ENCODE assay signal across 20 cellular contexts in genomic region chr12:130101370-130101769, GRCh38.
DNase-seq lines count a peak whose midpoint lies in the region; TF ChIP-seq lines count a peak whose summit lies in the region.
"Had no signal": no experiment of that assay in that cellular context is flagged by ENCODE, and none has a peak within 500 bp of the region (broad histone marks: within the 10 kb centered on the region; RNA-seq: fewer than 3 reads in every experiment).

No MANE protein-coding gene starts in this region.

- H4K20me1 ChIP-seq in hepatocyte (ENCODE audit: insufficient read depth, poor library complexity, severe bottlenecking) = no peaks in the 10 kb centered on the region
- no peaks in the 10 kb centered on the region for H4K20me1 ChIP-seq in osteoblast (ENCODE audit: insufficient read depth, low read length)
- H4K20me1 ChIP-seq: BLaER1 treated with 17β-estradiol and CSF1 and Interleukin-3, amounts not matched to agents 10 nM and 100 nM had no signal

- 46% methylated on average over 7 of the region's 7 CpGs for WGBS in hepatocyte (ENCODE audit: low lambda C conversion rate, missing lambda C conversion rate)

- H3K27ac ChIP-seq in breast epithelium (peak overlapping the region in 1 of 2 donors; percentile 54), HEK293 (ENCODE audit: extremely low read depth, low read depth, low read length) (no peak overlapping the region), hepatocyte (peak overlapping the region; percentile 44), osteoblast (ENCODE audit: low read depth, low read length) (no peak overlapping the region)
- H3K27ac ChIP-seq: 22Rv1; BLaER1 treated with 17β-estradiol and CSF1 and Interleukin-3, amounts not matched to agents 10 nM and 100 nM; C4-2B had no signal

- TF ChIP-seq CTCF in MCF 10A (IDR thresholded peaks at IDR 0.05; ENCODE audit: unreplicated experiment) (no peak), breast epithelium (IDR thresholded peaks at IDR 0.05) (no peak), HEK293 (tag by site-specific recombination; IDR thresholded peaks at IDR 0.05) (no peak), hepatocyte (IDR thresholded peaks at IDR 0.05; ENCODE audit: poor library complexity) (no peak), type B pancreatic cell (conservative IDR thresholded peaks at IDR 0.05) (no peak), osteoblast (IDR thresholded peaks at IDR 0.05; ENCODE audit: extremely low read depth, low read depth, low read length) (no peak)

- no TSS peak for BruUV-seq in MCF 10A (replicated peaks; lab: Mats Ljungman, UMichigan)

- no peak overlapping the region for H3K4me3 ChIP-seq in breast epithelium
- H3K4me3 ChIP-seq in HEK293 (ENCODE audit: low read depth, low read length) = no peak overlapping the region
- H3K4me3 ChIP-seq in hepatocyte = no peak overlapping the region
- no peak overlapping the region for H3K4me3 ChIP-seq in osteoblast (ENCODE audit: insufficient read depth, low read length)
- H3K4me3 ChIP-seq: A549; BLaER1 treated with 17β-estradiol and CSF1 and Interleukin-3, amounts not matched to agents 10 nM and 100 nM had no signal

- peaks cover 9% of the 10 kb centered on the region for H3K4me1 Mint-ChIP-seq in MCF 10A (ENCODE audit: insufficient read depth, unreplicated experiment)
- H3K4me1 Mint-ChIP-seq in type B pancreatic cell (ENCODE audit: unreplicated experiment) = peaks cover 49% of the 10 kb centered on the region
- H3K4me1 Mint-ChIP-seq: B cell had no signal

- no peaks in the 10 kb centered on the region for H3K36me3 ChIP-seq in breast epithelium
- H3K36me3 ChIP-seq in HEK293 (ENCODE audit: control insufficient read depth in 2 of 2, insufficient read depth in 1 of 2, low read length in 2 of 2) = no peaks in the 10 kb centered on the region
- no peaks in the 10 kb centered on the region for H3K36me3 ChIP-seq in hepatocyte (replicated peaks; ENCODE audit: insufficient read depth, low read depth)
- no peaks in the 10 kb centered on the region for H3K36me3 ChIP-seq in osteoblast (ENCODE audit: insufficient read depth, low read length)
- H3K36me3 ChIP-seq: BLaER1 treated with 17β-estradiol and CSF1 and Interleukin-3, amounts not matched to agents 10 nM and 100 nM had no signal

- CTCF ChIA-PET in MCF 10A (lab: Yijun Ruan, JAX) = no interaction called here
- CTCF ChIA-PET in HEK293 (lab: Yijun Ruan, JAX) = no interaction called here

- H3K4me2 ChIP-seq in hepatocyte (peak overlapping the region; percentile 34), osteoblast (ENCODE audit: insufficient read depth, low read length) (no peak overlapping the region)
- H3K4me2 ChIP-seq: A549; BLaER1 treated with 17β-estradiol and CSF1 and Interleukin-3, amounts not matched to agents 10 nM and 100 nM had no signal

- H3K27me3 ChIP-seq in breast epithelium (no peaks in the 10 kb centered on the region), hepatocyte (peaks cover 8% of the 10 kb centered on the region), osteoblast (ENCODE audit: insufficient read depth, low read length) (no peaks in the 10 kb centered on the region)

- H3K4me3 Mint-ChIP-seq in MCF 10A (ENCODE audit: unreplicated experiment) (no peak overlapping the region), type B pancreatic cell (no peak overlapping the region)
- H3K4me3 Mint-ChIP-seq: B cell; CD4-positive, alpha-beta T cell; CD8-positive, alpha-beta T cell had no signal

- TF ChIP-seq POLR2A in breast epithelium (IDR thresholded peaks at IDR 0.05) = no peak

- no peak for DNase-seq in MCF 10A (ENCODE audit: unreplicated experiment)
- no peak for DNase-seq in breast epithelium (ENCODE audit: low spot score in 2 of 2)
- DNase-seq in hepatocyte (ENCODE audit: low spot score) = no peak
- DNase-seq in type B pancreatic cell (ENCODE audit: extremely low spot score, unreplicated experiment) = no peak
- DNase-seq in HuH-7 (ENCODE audit: low spot score) = no peak
- DNase-seq in osteoblast (ENCODE audit: insufficient read length, low spot score, missing footprints) = no peak
- DNase-seq in NCI-H2171 treated with DMSO at 0.1 percent for 48 hours (lab: John Stamatoyannopoulos, UW) = no peak
- DNase-seq: AML-193; Caco-2; Calu3; CD4-positive, alpha-beta T cell; CD8-positive, alpha-beta T cell; DMS79 treated with DMSO at 0.1 percent for 48 hours; GF-D8 had no signal

- H3K27me3 Mint-ChIP-seq in MCF 10A (ENCODE audit: insufficient read depth, unreplicated experiment) (no peaks in the 10 kb centered on the region), type B pancreatic cell (peaks cover 44% of the 10 kb centered on the region)

- H3K36me3 Mint-ChIP-seq in MCF 10A (ENCODE audit: insufficient read depth, unreplicated experiment) (no peaks in the 10 kb centered on the region), type B pancreatic cell (no peaks in the 10 kb centered on the region)
- H3K36me3 Mint-ChIP-seq: CD8-positive, alpha-beta T cell had no signal

- H3K9me3 Mint-ChIP-seq in MCF 10A (ENCODE audit: unreplicated experiment) (no peaks in the 10 kb centered on the region), type B pancreatic cell (no peaks in the 10 kb centered on the region)
- H3K9me3 Mint-ChIP-seq: CD4-positive, alpha-beta T cell; CD8-positive, alpha-beta T cell had no signal

- H3K79me2 ChIP-seq in hepatocyte (no peaks in the 10 kb centered on the region), osteoblast (ENCODE audit: insufficient read depth, low read length) (no peaks in the 10 kb centered on the region)

- POLR2A ChIA-PET in MCF 10A (lab: Yijun Ruan, JAX) = interaction anchor here (1.2 kb wide), 1 partner anchor 36 kb away, joined by 3 read pairs; no protein-coding TSS in a partner anchor
- POLR2A ChIA-PET in HEK293 (lab: Yijun Ruan, JAX) = no interaction called here

- H3K4me1 ChIP-seq in breast epithelium (peaks cover 0 to 10% of the 10 kb centered on the region in 2 donors), HEK293 (ENCODE audit: control insufficient read depth, insufficient read depth, low read length) (no peaks in the 10 kb centered on the region), hepatocyte (ENCODE audit: insufficient read depth) (peaks cover 24% of the 10 kb centered on the region), osteoblast (ENCODE audit: insufficient read depth, low read length) (no peaks in the 10 kb centered on the region)

- H3K27ac Mint-ChIP-seq in MCF 10A (ENCODE audit: low read depth, unreplicated experiment) (peak overlapping the region; percentile 46), type B pancreatic cell (peak overlapping the region; percentile 0)
- H3K27ac Mint-ChIP-seq: B cell; CD4-positive, alpha-beta T cell; CD8-positive, alpha-beta T cell had no signal

- intact Hi-C loops in MCF 10A (cut with micrococcal nuclease) (no loop called here), breast epithelium (cut with DNase I; ENCODE audit: low total_unique reads) (no loop called here)

- no peak overlapping the region for H2AFZ ChIP-seq in hepatocyte
- no peak overlapping the region for H2AFZ ChIP-seq in osteoblast (ENCODE audit: low read length)

- H3K9me2 ChIP-seq in hepatocyte (replicated peaks; ENCODE audit: insufficient read depth) = no peaks in the 10 kb centered on the region

- no peaks in the 10 kb centered on the region for H3K9me3 ChIP-seq in breast epithelium
- H3K9me3 ChIP-seq in HEK293 (ENCODE audit: control insufficient read depth, insufficient read depth, low read depth, low read length) = no peaks in the 10 kb centered on the region
- H3K9me3 ChIP-seq in hepatocyte (ENCODE audit: low read depth) = no peaks in the 10 kb centered on the region
- H3K9me3 ChIP-seq in osteoblast (ENCODE audit: low read depth, low read length) = no peaks in the 10 kb centered on the region
- H3K9me3 ChIP-seq: A549, Caco-2 had no signal

TF ChIP-seq in HEK293, 187 proteins besides CTCF, POLR2A, EP300 and RAD21:
- no peak for TF ChIP-seq ZNF350 (tag by site-specific recombination; IDR thresholded peaks at IDR 0.05)
- peak; percentile 29; the same call in 1 of the 2 replicates for TF ChIP-seq TCF7L2 (IDR thresholded peaks at IDR 0.05; ENCODE audit: borderline replicate concordance, low read depth, low read length)
- peak; percentile 82 for TF ChIP-seq TRIM28 (IDR thresholded peaks at IDR 0.05; ENCODE audit: borderline replicate concordance, low read length)
- TF ChIP-seq ZNF555 (tag by site-specific recombination; conservative IDR thresholded peaks at IDR 0.05) = no peak
